ENCODE assay signal across 15 cellular contexts in the genomic region with DNA sequence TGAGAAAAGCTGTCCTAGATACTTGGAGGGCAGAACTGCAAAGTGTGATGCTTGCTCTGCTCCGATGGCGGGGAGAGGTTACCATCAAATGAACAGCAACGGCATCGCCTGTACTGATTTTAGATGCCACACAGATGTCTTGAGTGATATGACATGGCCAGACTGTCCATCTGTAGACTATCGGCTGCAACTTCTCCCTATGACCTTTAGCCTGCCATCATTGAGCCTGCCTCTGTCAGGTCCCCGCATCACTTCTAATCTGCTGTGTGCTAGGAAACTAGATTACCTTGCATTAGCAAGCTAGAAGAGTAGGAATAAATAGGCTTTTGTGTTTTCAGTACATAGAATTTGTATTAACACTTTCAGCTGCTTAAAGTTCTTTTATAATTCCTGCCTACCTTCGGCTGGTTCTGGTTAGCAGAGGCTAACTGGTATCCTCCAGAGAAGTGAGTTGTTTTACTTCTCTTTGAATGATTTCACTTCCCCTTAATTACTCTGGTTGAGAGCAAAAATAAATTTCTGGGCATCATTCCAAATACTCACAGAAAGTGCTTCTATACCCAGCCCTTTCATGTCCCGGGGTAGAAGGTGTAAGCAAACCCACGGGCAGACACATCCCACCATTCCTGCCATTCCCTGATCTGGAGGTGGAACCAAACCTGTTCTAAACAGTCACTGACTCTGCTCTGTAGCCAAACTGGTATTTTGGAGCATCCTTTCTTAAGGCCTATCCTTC. TPM values are rescaled to one million over a fixed set of nuclear protein-coding genes. Genes with fewer than 3 reads are reported as not detected.
DNase-seq lines count a peak whose midpoint lies in the region; ATAC-seq and TF ChIP-seq lines count a peak whose summit lies in the region.
"Had no signal": no experiment of that assay in that cellular context is flagged by ENCODE, and none has a peak within 500 bp of the region (broad histone marks: within the 10 kb centered on the region; RNA-seq: fewer than 3 reads in every experiment).

No MANE protein-coding gene starts in this region.

- no peak overlapping the region for H4K8ac ChIP-seq in trophoblast cell (ENCODE audit: low read depth, low read length)

- no peaks in the 10 kb centered on the region for H3K4me1 ChIP-seq in trophoblast cell (ENCODE audit: control insufficient read depth in 1 of 2, insufficient read depth in 2 of 2, low read length in 2 of 2)
- H3K4me1 ChIP-seq: breast epithelium had no signal

- H3K36me3 ChIP-seq in trophoblast cell (ENCODE audit: control insufficient read depth in 1 of 2, insufficient read depth in 2 of 2, low read length in 2 of 2) = peaks cover 29 to 65% of the 10 kb centered on the region in 2 experiments
- H3K36me3 ChIP-seq: breast epithelium had no signal

- POLR2A ChIA-PET in HEK293T (lab: Yijun Ruan, JAX) = no interaction called here

- no peaks in the 10 kb centered on the region for H3K79me1 ChIP-seq in trophoblast cell (ENCODE audit: low read length)

- no peak for TF ChIP-seq CTCF in GM13977 (IDR thresholded peaks at IDR 0.05; ENCODE audit: extremely low read depth, insufficient read depth, missing control alignments)

- in situ Hi-C loops in GM13977 (cut with MboI; ENCODE audit: low pct_unique_long_range_greater_than_20kb, low sequenced_read_pairs, unreplicated experiment) (no loop called here), KBM-7 (cut with MboI; ENCODE audit: low pct_unique_long_range_greater_than_20kb, low sequenced_read_pairs) (no loop called here)

- no peak overlapping the region for H4K91ac ChIP-seq in trophoblast cell (ENCODE audit: low read depth, low read length)

- H3K23ac ChIP-seq in trophoblast cell (ENCODE audit: low read length) = no peak overlapping the region

- WGBS in trophoblast cell (ENCODE audit: extremely low coverage, insufficient coverage, insufficient read length) = no CpG with 5 or more reads among the region's 9 CpGs

- peak overlapping the region; percentile 42 for H3K9ac ChIP-seq in trophoblast cell (ENCODE audit: low read length)
- H3K9ac ChIP-seq: GM23248 had no signal

- ATAC-seq in HG02938 (IDR thresholded peaks at IDR 0.05; ENCODE audit: unreplicated experiment) = no peak
- ATAC-seq: left colon had no signal

- H3K14ac ChIP-seq in trophoblast cell (ENCODE audit: low read length) = no peak overlapping the region

- no peak overlapping the region for H3K4me3 ChIP-seq in trophoblast cell (ENCODE audit: low read depth, low read length)
- H3K4me3 ChIP-seq: breast epithelium, GM23248 had no signal

- H3K18ac ChIP-seq in trophoblast cell (ENCODE audit: low read length) = no peak overlapping the region

- H2BK12ac ChIP-seq in trophoblast cell (ENCODE audit: low read length) = no peak overlapping the region

- H3K79me2 ChIP-seq in trophoblast cell (ENCODE audit: control insufficient read depth, insufficient read depth, low read length, poor library complexity) = no peaks in the 10 kb centered on the region

- DNase-seq in GM13977 (ENCODE audit: low spot score) (peak; percentile 43), KBM-7 (peak; percentile 70), SIG-M5 (lab: John Stamatoyannopoulos, UW) (peak; percentile 8), trophoblast cell (no peak), HEK293T (ENCODE audit: extremely low spot score) (no peak), UCSD-AML1 (lab: John Stamatoyannopoulos, UW; ENCODE audit: unreplicated experiment) (no peak)
- DNase-seq: activated CD4-positive, alpha-beta T cell treated with anti-CD3 and anti-CD28 coated beads, Interleukin-2, amount 50 U/mL, for 1 hour; activated gamma-delta T cell; glutamatergic neuron; GM23248; left colon; nephron progenitor cell; substantia nigra had no signal

- H2BK5ac ChIP-seq in trophoblast cell (ENCODE audit: low read depth, low read length, poor library complexity) = no peak overlapping the region

- H2BK120ac ChIP-seq in trophoblast cell (ENCODE audit: insufficient read depth, low read length, poor library complexity) = no peak overlapping the region

- H3K27ac ChIP-seq in trophoblast cell (ENCODE audit: low read depth, low read length) = no peak overlapping the region
- H3K27ac ChIP-seq: breast epithelium, GM23248 had no signal

- no peak overlapping the region for H3K4ac ChIP-seq in trophoblast cell (ENCODE audit: low read depth, low read length)

- H4K12ac ChIP-seq in trophoblast cell (ENCODE audit: low read depth, low read length) = no peak overlapping the region

- H2AK5ac ChIP-seq in trophoblast cell (ENCODE audit: low read length) = no peak overlapping the region

- H2AFZ ChIP-seq in trophoblast cell (ENCODE audit: insufficient read depth, low read length, poor library complexity) = no peak overlapping the region
- H2AFZ ChIP-seq: GM23248 had no signal

- no peak overlapping the region for H3K4me2 ChIP-seq in trophoblast cell (ENCODE audit: low read length)

- H3K27me3 ChIP-seq in trophoblast cell (ENCODE audit: insufficient read depth, low read length) = no peaks in the 10 kb centered on the region
- H3K27me3 ChIP-seq: breast epithelium had no signal

- CTCF ChIA-PET in HEK293T (lab: Yijun Ruan, JAX) = interaction anchor here (0.6 kb wide), 1 partner anchor 137 kb away, joined by 3 read pairs; no protein-coding TSS in a partner anchor

- H3K9me3 ChIP-seq in trophoblast cell (ENCODE audit: insufficient read depth, low read depth, low read length) = no peaks in the 10 kb centered on the region
- H3K9me3 ChIP-seq: breast epithelium had no signal

TF ChIP-seq in HEK293T, 16 proteins besides CTCF, POLR2A, EP300 and RAD21:
- no peak for TF ChIP-seq BHLHE40 (IDR thresholded peaks at IDR 0.05; ENCODE audit: borderline replicate concordance)

RNA-seq across cellular contexts. Expression of a gene that starts 24.0 kb away (rescaled TPM):
- 6.4 and 9.2 TPM in 2 replicates for polyA plus RNA-seq in trophoblast cell (2013)

RNA-seq across cellular contexts. Expression of a gene that starts 47.6 kb away (rescaled TPM):
- 73.1 TPM in 2 replicates for polyA plus RNA-seq in trophoblast cell (2013)

RNA-seq across cellular contexts. Expression of a gene that starts 47.9 kb away (rescaled TPM):
- 45.9 and 46.1 TPM in 2 replicates for polyA plus RNA-seq in trophoblast cell (2013)

Comparison
In these comparisons a context has a peak if more than half of its experiments do, and no peak if none do; other contexts are left out.
1. DNase-seq: peak in GM13977 (single experiment), KBM-7 (single experiment) and SIG-M5 (single experiment); none in trophoblast cell (0 of 2), HEK293T (single experiment) and UCSD-AML1 (single experiment).